In genomic region chr1:108575241-108575850, GRCh38 we compare ENCODE assay signal across 27 cellular contexts. TPM values are rescaled to one million over a fixed set of nuclear protein-coding genes. Genes with fewer than 3 reads are reported as not detected.
DNase-seq lines count a peak whose midpoint lies in the region; ATAC-seq and TF ChIP-seq lines count a peak whose summit lies in the region.
"Had no signal": no experiment of that assay in that cellular context is flagged by ENCODE, and none has a peak within 500 bp of the region (broad histone marks: within the 10 kb centered on the region; RNA-seq: fewer than 3 reads in every experiment).

No MANE protein-coding gene starts in this region.

- no peak overlapping the region for H3K4me3 ChIP-seq in SK-N-MC
- H3K4me3 ChIP-seq in esophagus muscularis mucosa = no peak overlapping the region
- H3K4me3 ChIP-seq in smooth muscle cell = no peak overlapping the region
- H3K4me3 ChIP-seq in transverse colon = no peak overlapping the region
- H3K4me3 ChIP-seq in upper lobe of right lung = no peak overlapping the region
- H3K4me3 ChIP-seq: BLaER1, colonic mucosa, left lung, prostate gland, thoracic aorta had no signal

- H3K27me3 Mint-ChIP-seq in activated CD4-positive, alpha-beta T cell treated with anti-CD3 and anti-CD28 coated beads for 36 hours = no peaks in the 10 kb centered on the region
- H3K27me3 Mint-ChIP-seq: stimulated activated memory B cell treated with anti-CD40 and anti-IgM and Interleukin-4, amounts not matched to agents 10 μg/mL and 1 μg/mL and 100 μg/mL, for 72 hours had no signal

- CTCF ChIA-PET in activated CD4-positive, alpha-beta T cell treated with anti-CD3 and anti-CD28 coated beads for 36 hours (lab: Charles Lee) = interaction anchor here (1.0 to 2.5 kb wide), 3 partner anchors 10 to 14 kb away, joined by 3 to 18 read pairs (median 4); partner anchors contain the start of gene EEIG2

- peaks cover 3% of the 10 kb centered on the region for H4K20me1 ChIP-seq in smooth muscle cell (ENCODE audit: low read depth)

- peaks cover 0 to 10% (median 4%) of the 10 kb centered on the region in 4 donors for H3K4me1 ChIP-seq in esophagus muscularis mucosa
- no peaks in the 10 kb centered on the region for H3K4me1 ChIP-seq in smooth muscle cell (ENCODE audit: low read depth)
- peaks cover 0 to 18% (median 13%) of the 10 kb centered on the region in 4 donors for H3K4me1 ChIP-seq in transverse colon
- no peaks in the 10 kb centered on the region for H3K4me1 ChIP-seq in upper lobe of right lung
- H3K4me1 ChIP-seq: colonic mucosa, prostate gland had no signal

- no peaks in the 10 kb centered on the region for H3K36me3 ChIP-seq in SK-N-MC (ENCODE audit: insufficient read depth, low read length)
- H3K36me3 ChIP-seq in esophagus muscularis mucosa = no peaks in the 10 kb centered on the region
- no peaks in the 10 kb centered on the region for H3K36me3 ChIP-seq in smooth muscle cell (ENCODE audit: low read depth)
- H3K36me3 ChIP-seq in transverse colon = no peaks in the 10 kb centered on the region
- no peaks in the 10 kb centered on the region for H3K36me3 ChIP-seq in upper lobe of right lung
- H3K36me3 ChIP-seq: brain microvascular endothelial cell, colonic mucosa, left lung, prostate gland, thoracic aorta had no signal

- H3K27me3 ChIP-seq in esophagus muscularis mucosa (no peaks in the 10 kb centered on the region), smooth muscle cell (ENCODE audit: low read depth) (no peaks in the 10 kb centered on the region), transverse colon (no peaks in the 10 kb centered on the region), upper lobe of right lung (no peaks in the 10 kb centered on the region)
- H3K27me3 ChIP-seq: BLaER1, brain microvascular endothelial cell, colonic mucosa, left lung had no signal

- peak; percentile 49 for ATAC-seq in activated CD4-positive, alpha-beta T cell treated with anti-CD3 and anti-CD28 coated beads for 36 hours
- no peak for ATAC-seq in upper lobe of right lung
- ATAC-seq: left lung; stimulated activated memory B cell treated with anti-CD40 and anti-IgM and Interleukin-4, amounts not matched to agents 10 μg/mL and 1 μg/mL and 100 μg/mL, for 72 hours had no signal

- peak overlapping the region; percentile 1 for H3K27ac Mint-ChIP-seq in activated CD4-positive, alpha-beta T cell treated with anti-CD3 and anti-CD28 coated beads for 36 hours
- H3K27ac Mint-ChIP-seq: endodermal cell; stimulated activated memory B cell treated with anti-CD40 and anti-IgM and Interleukin-4, amounts not matched to agents 10 μg/mL and 1 μg/mL and 100 μg/mL, for 72 hours had no signal

- TF ChIP-seq EP300 in esophagus muscularis mucosa (IDR thresholded peaks at IDR 0.05) (no peak), transverse colon (IDR thresholded peaks at IDR 0.05; ENCODE audit: low read depth) (no peak)

- H3K9me3 ChIP-seq in SK-N-MC (ENCODE audit: low read depth, low read length) = no peaks in the 10 kb centered on the region
- H3K9me3 ChIP-seq in esophagus muscularis mucosa = peaks cover 0 to under 1% (median 0%) of the 10 kb centered on the region in 4 donors
- H3K9me3 ChIP-seq in smooth muscle cell (replicated peaks; ENCODE audit: low read depth) = no peaks in the 10 kb centered on the region
- H3K9me3 ChIP-seq in transverse colon = no peaks in the 10 kb centered on the region
- H3K9me3 ChIP-seq in upper lobe of right lung = no peaks in the 10 kb centered on the region
- H3K9me3 ChIP-seq: colonic mucosa, prostate gland, thoracic aorta had no signal

- POLR2A ChIA-PET in activated CD4-positive, alpha-beta T cell treated with anti-CD3 and anti-CD28 coated beads for 36 hours (lab: Charles Lee) = interaction anchor here (0.5 kb wide), 1 partner anchor 87 kb away, joined by 3 read pairs; no protein-coding TSS in a partner anchor

- WGBS in esophagus muscularis mucosa = 16% methylated on average over 1 of the region's 1 CpG
- WGBS in smooth muscle cell (ENCODE audit: low lambda C conversion rate) = 24% methylated on average over 1 of the region's 1 CpG
- 53 to 59% methylated on average over 1 of the region's 1 CpG for WGBS in transverse colon (ENCODE audit: low coverage in 1 of 2), 2 donors

- H3K79me2 ChIP-seq in smooth muscle cell (ENCODE audit: low read depth) = peaks cover 14% of the 10 kb centered on the region

- H3K4me3 Mint-ChIP-seq in activated CD4-positive, alpha-beta T cell treated with anti-CD3 and anti-CD28 coated beads for 36 hours = no peak overlapping the region
- H3K4me3 Mint-ChIP-seq: endodermal cell; immature natural killer cell; neural crest cell; stimulated activated memory B cell treated with anti-CD40 and anti-IgM and Interleukin-4, amounts not matched to agents 10 μg/mL and 1 μg/mL and 100 μg/mL, for 72 hours had no signal

- H3K9ac ChIP-seq in SK-N-MC (ENCODE audit: insufficient read length) (no peak overlapping the region), smooth muscle cell (ENCODE audit: low read depth) (no peak overlapping the region)
- H3K9ac ChIP-seq: BLaER1 had no signal

- intact Hi-C loops in activated CD4-positive, alpha-beta T cell treated with anti-CD3 and anti-CD28 coated beads for 36 hours (cut with DNase I, micrococcal nuclease) = no loop called here
- intact Hi-C loops in esophagus muscularis mucosa (cut with DNase I) (no loop called here), transverse colon (cut with DNase I; ENCODE audit: low total_unique reads) (no loop called here), upper lobe of right lung (cut with DNase I) (no loop called here)

- no peak for DNase-seq in activated CD4-positive, alpha-beta T cell treated with anti-CD3 and anti-CD28 coated beads for 36 hours
- no peak for DNase-seq in activated CD4-positive, alpha-beta T cell treated with anti-CD3 and anti-CD28 coated beads for 4 hours
- DNase-seq in SK-N-MC (ENCODE audit: low read depth, low spot score) (no peak), esophagus muscularis mucosa (ENCODE audit: extremely low spot score) (no peak), smooth muscle cell (lab: John Stamatoyannopoulos, UW; ENCODE audit: unreplicated experiment) (no peak), transverse colon (no peak), upper lobe of right lung (no peak)
- no peak for DNase-seq in stimulated activated CD8-positive, alpha-beta memory T cell treated with anti-CD3 and anti-CD28 coated beads, Interleukin-4, amount 100 ng/mL, for 48 hours
- DNase-seq: activated CD4-positive, alpha-beta T cell treated with anti-CD3 and anti-CD28 coated beads, Interleukin-2, amount 50 U/mL, for 1 hour; activated CD8-positive, alpha-beta memory T cell treated with anti-CD3 and anti-CD28 coated beads, Interleukin-2, amount 50 U/mL, for 4 hours; brain microvascular endothelial cell; colonic mucosa; EL; endodermal cell; immature natural killer cell; Kasumi-1; left lung; NCI-H1694 treated with DMSO at 0.1 percent for 48 hours; NCI-H526; stimulated activated CD4-positive, alpha-beta T cell treated with anti-CD3 and anti-CD28 coated beads, Interleukin-1b, Interleukin-23, amount 100 ng/mL, for 48 hours; T-helper 2 cell had no signal

- peaks cover 10% of the 10 kb centered on the region for H3K9me3 Mint-ChIP-seq in activated CD4-positive, alpha-beta T cell treated with anti-CD3 and anti-CD28 coated beads for 36 hours (ENCODE audit: low read depth)

- no peak for TF ChIP-seq POLR2A in esophagus muscularis mucosa (IDR thresholded peaks at IDR 0.05; ENCODE audit: low read depth)
- no peak for TF ChIP-seq POLR2A in transverse colon (IDR thresholded peaks at IDR 0.05)

- H3K4me2 ChIP-seq in smooth muscle cell = peak overlapping the region; percentile 34
- H3K4me2 ChIP-seq: BLaER1 had no signal

- TF ChIP-seq CTCF in esophagus muscularis mucosa (IDR thresholded peaks at IDR 0.05) = no peak
- TF ChIP-seq CTCF in smooth muscle cell (IDR thresholded peaks at IDR 0.05; ENCODE audit: borderline replicate concordance, insufficient read depth, poor library complexity, severe bottlenecking) = no peak
- no peak for TF ChIP-seq CTCF in transverse colon (IDR thresholded peaks at IDR 0.05)
- TF ChIP-seq CTCF in upper lobe of right lung (IDR thresholded peaks at IDR 0.05) = no peak

- H3F3A ChIP-seq in smooth muscle cell (ENCODE audit: low read depth) = peaks cover 5% of the 10 kb centered on the region

- in situ Hi-C loops in transverse colon (cut with MboI; ENCODE audit: low pct_ligation_motif_present in 1 of 4, low pct_unique_long_range_greater_than_20kb in 1 of 4, low sequenced_read_pairs in 3 of 4) = no loop called here

- H2AFZ ChIP-seq in smooth muscle cell (ENCODE audit: low read depth) = no peak overlapping the region

- peak overlapping the region; percentile 10; the same call in 1 of the 2 replicates for H3K27ac ChIP-seq in SK-N-MC
- H3K27ac ChIP-seq in esophagus muscularis mucosa (replicated peaks in 1 of 4) = peak overlapping the region in 3 of 4 donors; percentile 6 to 24 (median 19)
- peak overlapping the region; percentile 44 for H3K27ac ChIP-seq in smooth muscle cell (ENCODE audit: low read depth)
- no peak overlapping the region for H3K27ac ChIP-seq in transverse colon
- no peak overlapping the region for H3K27ac ChIP-seq in upper lobe of right lung
- H3K27ac ChIP-seq: 22Rv1, BLaER1, brain microvascular endothelial cell, colonic mucosa, left lung, prostate gland had no signal

- H3K4me1 Mint-ChIP-seq in activated CD4-positive, alpha-beta T cell treated with anti-CD3 and anti-CD28 coated beads for 36 hours = peaks cover 8% of the 10 kb centered on the region
- H3K4me1 Mint-ChIP-seq: endodermal cell, neural crest cell had no signal

- peaks cover 7% of the 10 kb centered on the region for H3K36me3 Mint-ChIP-seq in activated CD4-positive, alpha-beta T cell treated with anti-CD3 and anti-CD28 coated beads for 36 hours (ENCODE audit: low read depth)

RNA-seq across cellular contexts. Expression of gene EEIG2, which starts 15.4 kb away (rescaled TPM):
- 1 to 10 TPM; 5.0 to 7.6 TPM for total RNA-seq in activated CD4-positive, alpha-beta T cell treated with anti-CD3 and anti-CD28 coated beads for 36 hours
- total RNA-seq in esophagus muscularis mucosa (10 to 100 TPM; 11.6 to 17.2 (median 14.4) TPM), smooth muscle cell (8.0 and 13.7 TPM in 2 replicates), transverse colon (10 to 100 TPM; 15.7 to 27.0 (median 24.9) TPM), upper lobe of right lung (12.7 TPM)
- polyA plus RNA-seq in smooth muscle cell = 2.8 and 3.7 TPM in 2 replicates

Comparison
In these comparisons a context has a peak if more than half of its experiments do, and no peak if none do; other contexts are left out.
1. H3K27ac ChIP-seq: peak in SK-N-MC (single experiment), esophagus muscularis mucosa (3 of 4) and smooth muscle cell (single experiment); none in transverse colon (0 of 4) and upper lobe of right lung (single experiment).